In genomic region chr5:155089649-155090048, GRCh38 we compare ENCODE assay signal across 17 cellular contexts.
"Had no signal": no experiment of that assay in that cellular context is flagged by ENCODE, and none has a peak within 500 bp of the region (broad histone marks: within the 10 kb centered on the region; RNA-seq: fewer than 3 reads in every experiment).

No MANE protein-coding gene starts in this region.

- H3K27me3 ChIP-seq: colonic mucosa, heart right ventricle, tibial nerve had no signal

- H3K27ac ChIP-seq: colonic mucosa, prostate gland, tibial nerve, VCaP had no signal

- H3K9me3 ChIP-seq: colonic mucosa, heart right ventricle, prostate gland, tibial nerve had no signal

- H3K4me3 ChIP-seq: colonic mucosa, heart right ventricle, prostate gland, tibial nerve had no signal

- H3K36me3 ChIP-seq: colonic mucosa, heart right ventricle, prostate gland, tibial nerve had no signal

- DNase-seq: activated CD4-positive, alpha-beta T cell treated with anti-CD3 and anti-CD28 coated beads, Interleukin-2, amount 50 U/mL, for 48 hours; activated CD8-positive, alpha-beta memory T cell treated with anti-CD3 and anti-CD28 coated beads, Interleukin-2, amount 10 ng/mL, durations not matched to agents 7 days and 5 days; activated naive CD4-positive, alpha-beta T cell treated with anti-CD3 and anti-CD28 coated beads, Interleukin-2, amount 10 ng/mL, durations not matched to agents 7 days and 5 days; activated T-cell treated with anti-CD3 and anti-CD28 coated beads, Interleukin-2, amount 50 U/mL, for 1 hour; central memory CD4-positive, alpha-beta T cell; colonic mucosa; heart right ventricle; right cardiac atrium; small intestine; stimulated activated CD4-positive, alpha-beta T cell treated with anti-CD3 and anti-CD28 coated beads, Interleukin-4, amount 100 ng/mL, for 4 hours; stimulated activated CD8-positive, alpha-beta memory T cell treated with anti-CD3 and anti-CD28 coated beads, Interleukin-4, amount 100 ng/mL, for 48 hours; stimulated activated naive CD4-positive, alpha-beta T cell treated with Interleukin-2 at 50 U/mL for 16 hours; substantia nigra had no signal

- ATAC-seq: activated CD8-positive, alpha-beta memory T cell treated with anti-CD3 and anti-CD28 coated beads, Interleukin-2, amount 10 ng/mL, durations not matched to agents 7 days and 5 days; heart right ventricle; left lobe of liver; right cardiac atrium had no signal

- H3K4me1 ChIP-seq: colonic mucosa, prostate gland had no signal
